ENCODE assay signal across 8 cellular contexts in genomic region chr2:197498627-197498936, GRCh38. TPM values are rescaled to one million over a fixed set of nuclear protein-coding genes. Genes with fewer than 3 reads are reported as not detected.
A peak's percentile ranks its signal among the peaks of the same experiment; 100 is the strongest.
DNase-seq lines count a peak whose midpoint lies in the region; ATAC-seq and TF ChIP-seq lines count a peak whose summit lies in the region.

No MANE protein-coding gene starts in this region.

- H3K4me3 Mint-ChIP-seq in activated CD8-positive, alpha-beta T cell treated with anti-CD3 and anti-CD28 coated beads, Interleukin-2, amount 10 ng/mL, durations not matched to agents 7 days and 5 days: peak overlapping the region; percentile 98

- peaks cover 12% of the 10 kb centered on the region; the same call in 1 of the 2 replicates for H3K4me1 ChIP-seq in HEK293 (ENCODE audit: control insufficient read depth, insufficient read depth, low read length)
- H3K4me1 ChIP-seq in spleen: peaks cover 39 to 75% (median 56%) of the 10 kb centered on the region in 6 donors

- H3K4me1 Mint-ChIP-seq in activated CD8-positive, alpha-beta T cell treated with anti-CD3 and anti-CD28 coated beads, Interleukin-2, amount 10 ng/mL, durations not matched to agents 7 days and 5 days (ENCODE audit: low read depth): peaks cover 57% of the 10 kb centered on the region

- intact Hi-C loops in spleen (cut with DNase I; ENCODE audit: low total_unique reads): no loop called here

- H3K27ac Mint-ChIP-seq in activated CD8-positive, alpha-beta T cell treated with anti-CD3 and anti-CD28 coated beads, Interleukin-2, amount 10 ng/mL, durations not matched to agents 7 days and 5 days: peak overlapping the region; percentile 98

- H3K4me3 ChIP-seq in HEK293 (ENCODE audit: low read depth, low read length) (peak overlapping the region; percentile 93), iPS-11a (ENCODE audit: low read depth, low read length) (peak overlapping the region; percentile 95), spleen (peak overlapping the region; percentile 77 to 98 (median 86))

- H3K36me3 Mint-ChIP-seq in activated CD8-positive, alpha-beta T cell treated with anti-CD3 and anti-CD28 coated beads, Interleukin-2, amount 10 ng/mL, durations not matched to agents 7 days and 5 days (ENCODE audit: low read depth): peaks cover 79% of the 10 kb centered on the region

- POLR2A ChIA-PET in HEK293 (lab: Yijun Ruan, JAX): interaction anchor here (0.6 to 5.4 kb wide), 9 partner anchors 10 to 207 kb away, joined by 3 to 85 read pairs (median 17); partner anchors contain the start of genes COQ10B, MARS2, MOB4 and SF3B1
- POLR2A ChIA-PET in activated CD8-positive, alpha-beta T cell treated with anti-CD3 and anti-CD28 coated beads, Interleukin-2, amount 10 ng/mL, durations not matched to agents 7 days and 5 days (lab: Charles Lee): interaction anchor here (0.6 to 9.8 kb wide), 5 partner anchors 16 to 372 kb away, joined by 3 to 134 read pairs (median 34); partner anchors contain the start of genes COQ10B, MOB4 and SF3B1

- no peaks in the 10 kb centered on the region for H3K9me3 Mint-ChIP-seq in activated CD8-positive, alpha-beta T cell treated with anti-CD3 and anti-CD28 coated beads, Interleukin-2, amount 10 ng/mL, durations not matched to agents 7 days and 5 days (ENCODE audit: insufficient read depth)

- no peaks in the 10 kb centered on the region for H3K27me3 ChIP-seq in spleen (replicated peaks in 1 of 7)

- no peak for DNase-seq in activated CD8-positive, alpha-beta T cell treated with anti-CD3 and anti-CD28 coated beads, Interleukin-2, amount 10 ng/mL, durations not matched to agents 7 days and 5 days
- no peak for DNase-seq in spleen
- DNase-seq in germinal center (ENCODE audit: low spot score): no peak
- DNase-seq in OCI-M2 (lab: John Stamatoyannopoulos, UW; ENCODE audit: unreplicated experiment): no peak

- 5 to 9% (median 8%) methylated on average over 10 of the region's 10 CpGs for WGBS in spleen, 5 donors

- TF ChIP-seq POLR2A in spleen (IDR thresholded peaks at IDR 0.05): no peak

- H3K36me3 ChIP-seq in HEK293 (ENCODE audit: control insufficient read depth in 2 of 2, insufficient read depth in 1 of 2, low read length in 2 of 2) (peaks cover 48 to 78% of the 10 kb centered on the region in 2 experiments), spleen (peaks cover 0 to 59% (median 29%) of the 10 kb centered on the region in 6 donors)

- TF ChIP-seq CTCF in HEK293 (tag by site-specific recombination; IDR thresholded peaks at IDR 0.05) (no peak), spleen (IDR thresholded peaks at IDR 0.05 in 8 of 11, conservative IDR thresholded peaks at IDR 0.05 in 3 of 11) (no peak)

- no peak for ATAC-seq in activated CD8-positive, alpha-beta T cell treated with anti-CD3 and anti-CD28 coated beads, Interleukin-2, amount 10 ng/mL, durations not matched to agents 7 days and 5 days
- no peak for ATAC-seq in GM21526 (IDR thresholded peaks at IDR 0.05; ENCODE audit: low FRiP score, unreplicated experiment)
- no peak for ATAC-seq in HG02642 (IDR thresholded peaks at IDR 0.05; ENCODE audit: poor library complexity, unreplicated experiment)

- no peaks in the 10 kb centered on the region for H3K27me3 Mint-ChIP-seq in activated CD8-positive, alpha-beta T cell treated with anti-CD3 and anti-CD28 coated beads, Interleukin-2, amount 10 ng/mL, durations not matched to agents 7 days and 5 days (ENCODE audit: low read depth)

- CTCF ChIA-PET in HEK293 (lab: Yijun Ruan, JAX): interaction anchor here (0.7 kb wide), 1 partner anchor 22 kb away, joined by 3 read pairs; no protein-coding TSS in a partner anchor
- CTCF ChIA-PET in activated CD8-positive, alpha-beta T cell treated with anti-CD3 and anti-CD28 coated beads, Interleukin-2, amount 10 ng/mL, durations not matched to agents 7 days and 5 days (lab: Charles Lee): interaction anchor here (1.1 to 1.6 kb wide), 4 partner anchors 10 to 30 kb away, joined by 3 to 6 read pairs (median 3); no protein-coding TSS in a partner anchor

- H3K9me3 ChIP-seq in HEK293 (ENCODE audit: control insufficient read depth, insufficient read depth, low read depth, low read length): no peaks in the 10 kb centered on the region
- H3K9me3 ChIP-seq in spleen: no peaks in the 10 kb centered on the region

- H3K27ac ChIP-seq in HEK293 (ENCODE audit: extremely low read depth, low read depth, low read length): peak overlapping the region; percentile 92; the same call in 1 of the 2 replicates
- peak overlapping the region in 7 of 8 donors; percentile 93 to 100 (median 97) for H3K27ac ChIP-seq in spleen

TF ChIP-seq in HEK293, 187 proteins besides CTCF, POLR2A, EP300 and RAD21 (continues in another document):
- TF ChIP-seq ZNF513 (tag by site-specific recombination; IDR thresholded peaks at IDR 0.05): no peak
- TF ChIP-seq INSM2 (tag by site-specific recombination; IDR thresholded peaks at IDR 0.05): no peak
- peak; percentile 56; the same call in 1 of the 2 replicates for TF ChIP-seq SCRT2 (tag by site-specific recombination; IDR thresholded peaks at IDR 0.05)
- TF ChIP-seq ZNF600 (tag by site-specific recombination; IDR thresholded peaks at IDR 0.05): 0 out of 2 replicates have a peak, but pooled peaks have one; percentile 64
- no peak for TF ChIP-seq ZNF610 (tag by site-specific recombination; IDR thresholded peaks at IDR 0.05; ENCODE audit: borderline replicate concordance)
- no peak for TF ChIP-seq ZNF148 (tag by site-specific recombination; IDR thresholded peaks at IDR 0.05; ENCODE audit: borderline replicate concordance)

RNA-seq across cellular contexts. Expression of gene HSPD1, which starts 1.1 kb away (rescaled TPM):
- 100 to 1,000 TPM; 322 to 336 TPM for total RNA-seq in activated CD8-positive, alpha-beta T cell treated with anti-CD3 and anti-CD28 coated beads, Interleukin-2, amount 10 ng/mL, durations not matched to agents 7 days and 5 days
- total RNA-seq in spleen: 100 to 1,000 TPM in 4 of 7 donors, 10 to 100 TPM in 3; 75.2 to 202 (median 100) TPM
- 100 to 1,000 TPM in 2 of 3 donors, 10 to 100 TPM in 1; 93.3 to 159 (median 143) TPM for polyA plus RNA-seq in spleen

RNA-seq across cellular contexts. Expression of gene HSPE1, which starts 1.6 kb away (rescaled TPM):
- 100 to 1,000 TPM; 153 to 162 TPM for total RNA-seq in activated CD8-positive, alpha-beta T cell treated with anti-CD3 and anti-CD28 coated beads, Interleukin-2, amount 10 ng/mL, durations not matched to agents 7 days and 5 days
- total RNA-seq in spleen: 10 to 100 TPM; 38.1 to 89.4 (median 46.4) TPM
- 100 to 1,000 TPM in 2 of 3 donors, 10 to 100 TPM in 1; 97.8 to 138 (median 133) TPM for polyA plus RNA-seq in spleen

RNA-seq across cellular contexts. Expression of gene MOB4, which starts 17.3 kb away (rescaled TPM):
- total RNA-seq in activated CD8-positive, alpha-beta T cell treated with anti-CD3 and anti-CD28 coated beads, Interleukin-2, amount 10 ng/mL, durations not matched to agents 7 days and 5 days: 10 to 100 TPM; 16.5 to 21.3 TPM
- 10 to 100 TPM; 15.5 to 38.3 (median 23.7) TPM for total RNA-seq in spleen
- 10 to 100 TPM; 17.3 to 27.1 (median 23.8) TPM for polyA plus RNA-seq in spleen

RNA-seq across cellular contexts. Expression of gene COQ10B, which starts 45.2 kb away (rescaled TPM):
- 10 to 100 TPM; 22.5 to 22.6 TPM for total RNA-seq in activated CD8-positive, alpha-beta T cell treated with anti-CD3 and anti-CD28 coated beads, Interleukin-2, amount 10 ng/mL, durations not matched to agents 7 days and 5 days
- total RNA-seq in spleen: 10 to 100 TPM; 24.5 to 34.7 (median 30.1) TPM
- polyA plus RNA-seq in spleen: 10 to 100 TPM in 2 of 3 donors, 1 to 10 TPM in 1; 9.3 to 14.7 (median 11.5) TPM
